2 cellular contexts compared by ENCODE assay signal in genomic region chr1:33081554-33082305, GRCh38.
A peak's percentile ranks its signal among the peaks of the same experiment; 100 is the strongest.
TF ChIP-seq lines count a peak whose summit lies in the region.

No MANE protein-coding gene starts in this region.

TF ChIP-seq in K562, 482 proteins besides CTCF, POLR2A, EP300 and RAD21 (continued from another document and continues in another):
- TF ChIP-seq MIER1 (IDR thresholded peaks at IDR 0.05; ENCODE audit: low read depth), result 0 out of 2 replicates have a peak, but pooled peaks have one; percentile 42
- TF ChIP-seq IRF2 (CRISPR knock-in tag; IDR thresholded peaks at IDR 0.05), result no peak
- 0 out of 2 replicates have a peak, but pooled peaks have one; percentile 2 for TF ChIP-seq ZNF282 (CRISPR knock-in tag; IDR thresholded peaks at IDR 0.05)
- TF ChIP-seq NCOA2 (IDR thresholded peaks at IDR 0.05; ENCODE audit: partially characterized antibody in 2 of 2), result no peak
- no peak for TF ChIP-seq CEBPB (tag; IDR thresholded peaks at IDR 0.05)
- TF ChIP-seq SRSF3 (IDR thresholded peaks at IDR 0.05; ENCODE audit: insufficient read depth, low read length), result no peak
- TF ChIP-seq, protein P1, sequence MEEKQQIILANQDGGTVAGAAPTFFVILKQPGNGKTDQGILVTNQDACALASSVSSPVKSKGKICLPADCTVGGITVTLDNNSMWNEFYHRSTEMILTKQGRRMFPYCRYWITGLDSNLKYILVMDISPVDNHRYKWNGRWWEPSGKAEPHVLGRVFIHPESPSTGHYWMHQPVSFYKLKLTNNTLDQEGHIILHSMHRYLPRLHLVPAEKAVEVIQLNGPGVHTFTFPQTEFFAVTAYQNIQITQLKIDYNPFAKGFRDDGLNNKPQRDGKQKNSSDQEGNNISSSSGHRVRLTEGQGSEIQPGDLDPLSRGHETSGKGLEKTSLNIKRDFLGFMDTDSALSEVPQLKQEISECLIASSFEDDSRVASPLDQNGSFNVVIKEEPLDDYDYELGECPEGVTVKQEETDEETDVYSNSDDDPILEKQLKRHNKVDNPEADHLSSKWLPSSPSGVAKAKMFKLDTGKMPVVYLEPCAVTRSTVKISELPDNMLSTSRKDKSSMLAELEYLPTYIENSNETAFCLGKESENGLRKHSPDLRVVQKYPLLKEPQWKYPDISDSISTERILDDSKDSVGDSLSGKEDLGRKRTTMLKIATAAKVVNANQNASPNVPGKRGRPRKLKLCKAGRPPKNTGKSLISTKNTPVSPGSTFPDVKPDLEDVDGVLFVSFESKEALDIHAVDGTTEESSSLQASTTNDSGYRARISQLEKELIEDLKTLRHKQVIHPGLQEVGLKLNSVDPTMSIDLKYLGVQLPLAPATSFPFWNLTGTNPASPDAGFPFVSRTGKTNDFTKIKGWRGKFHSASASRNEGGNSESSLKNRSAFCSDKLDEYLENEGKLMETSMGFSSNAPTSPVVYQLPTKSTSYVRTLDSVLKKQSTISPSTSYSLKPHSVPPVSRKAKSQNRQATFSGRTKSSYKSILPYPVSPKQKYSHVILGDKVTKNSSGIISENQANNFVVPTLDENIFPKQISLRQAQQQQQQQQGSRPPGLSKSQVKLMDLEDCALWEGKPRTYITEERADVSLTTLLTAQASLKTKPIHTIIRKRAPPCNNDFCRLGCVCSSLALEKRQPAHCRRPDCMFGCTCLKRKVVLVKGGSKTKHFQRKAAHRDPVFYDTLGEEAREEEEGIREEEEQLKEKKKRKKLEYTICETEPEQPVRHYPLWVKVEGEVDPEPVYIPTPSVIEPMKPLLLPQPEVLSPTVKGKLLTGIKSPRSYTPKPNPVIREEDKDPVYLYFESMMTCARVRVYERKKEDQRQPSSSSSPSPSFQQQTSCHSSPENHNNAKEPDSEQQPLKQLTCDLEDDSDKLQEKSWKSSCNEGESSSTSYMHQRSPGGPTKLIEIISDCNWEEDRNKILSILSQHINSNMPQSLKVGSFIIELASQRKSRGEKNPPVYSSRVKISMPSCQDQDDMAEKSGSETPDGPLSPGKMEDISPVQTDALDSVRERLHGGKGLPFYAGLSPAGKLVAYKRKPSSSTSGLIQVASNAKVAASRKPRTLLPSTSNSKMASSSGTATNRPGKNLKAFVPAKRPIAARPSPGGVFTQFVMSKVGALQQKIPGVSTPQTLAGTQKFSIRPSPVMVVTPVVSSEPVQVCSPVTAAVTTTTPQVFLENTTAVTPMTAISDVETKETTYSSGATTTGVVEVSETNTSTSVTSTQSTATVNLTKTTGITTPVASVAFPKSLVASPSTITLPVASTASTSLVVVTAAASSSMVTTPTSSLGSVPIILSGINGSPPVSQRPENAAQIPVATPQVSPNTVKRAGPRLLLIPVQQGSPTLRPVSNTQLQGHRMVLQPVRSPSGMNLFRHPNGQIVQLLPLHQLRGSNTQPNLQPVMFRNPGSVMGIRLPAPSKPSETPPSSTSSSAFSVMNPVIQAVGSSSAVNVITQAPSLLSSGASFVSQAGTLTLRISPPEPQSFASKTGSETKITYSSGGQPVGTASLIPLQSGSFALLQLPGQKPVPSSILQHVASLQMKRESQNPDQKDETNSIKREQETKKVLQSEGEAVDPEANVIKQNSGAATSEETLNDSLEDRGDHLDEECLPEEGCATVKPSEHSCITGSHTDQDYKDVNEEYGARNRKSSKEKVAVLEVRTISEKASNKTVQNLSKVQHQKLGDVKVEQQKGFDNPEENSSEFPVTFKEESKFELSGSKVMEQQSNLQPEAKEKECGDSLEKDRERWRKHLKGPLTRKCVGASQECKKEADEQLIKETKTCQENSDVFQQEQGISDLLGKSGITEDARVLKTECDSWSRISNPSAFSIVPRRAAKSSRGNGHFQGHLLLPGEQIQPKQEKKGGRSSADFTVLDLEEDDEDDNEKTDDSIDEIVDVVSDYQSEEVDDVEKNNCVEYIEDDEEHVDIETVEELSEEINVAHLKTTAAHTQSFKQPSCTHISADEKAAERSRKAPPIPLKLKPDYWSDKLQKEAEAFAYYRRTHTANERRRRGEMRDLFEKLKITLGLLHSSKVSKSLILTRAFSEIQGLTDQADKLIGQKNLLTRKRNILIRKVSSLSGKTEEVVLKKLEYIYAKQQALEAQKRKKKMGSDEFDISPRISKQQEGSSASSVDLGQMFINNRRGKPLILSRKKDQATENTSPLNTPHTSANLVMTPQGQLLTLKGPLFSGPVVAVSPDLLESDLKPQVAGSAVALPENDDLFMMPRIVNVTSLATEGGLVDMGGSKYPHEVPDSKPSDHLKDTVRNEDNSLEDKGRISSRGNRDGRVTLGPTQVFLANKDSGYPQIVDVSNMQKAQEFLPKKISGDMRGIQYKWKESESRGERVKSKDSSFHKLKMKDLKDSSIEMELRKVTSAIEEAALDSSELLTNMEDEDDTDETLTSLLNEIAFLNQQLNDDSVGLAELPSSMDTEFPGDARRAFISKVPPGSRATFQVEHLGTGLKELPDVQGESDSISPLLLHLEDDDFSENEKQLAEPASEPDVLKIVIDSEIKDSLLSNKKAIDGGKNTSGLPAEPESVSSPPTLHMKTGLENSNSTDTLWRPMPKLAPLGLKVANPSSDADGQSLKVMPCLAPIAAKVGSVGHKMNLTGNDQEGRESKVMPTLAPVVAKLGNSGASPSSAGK (IDR thresholded peaks at IDR 0.05), result no peak
- TF ChIP-seq ZNF395 (CRISPR knock-in tag; IDR thresholded peaks at IDR 0.05), result peak; percentile 42; the same call in 1 of the 2 replicates
- TF ChIP-seq RBM14 (IDR thresholded peaks at IDR 0.05; ENCODE audit: borderline replicate concordance, insufficient read depth, low read depth, low read length), result no peak
- TF ChIP-seq FOXM1 (IDR thresholded peaks at IDR 0.05; ENCODE audit: low read depth), result no peak
- TF ChIP-seq FOXM1 (CRISPR knock-in tag; IDR thresholded peaks at IDR 0.05; ENCODE audit: low read depth), result no peak
- no peak; the same call in 1 of the 2 replicates for TF ChIP-seq GTF2A2 (tag; IDR thresholded peaks at IDR 0.05)
- TF ChIP-seq ZNF217 (CRISPR knock-in tag; IDR thresholded peaks at IDR 0.05), result no peak
- TF ChIP-seq ZNF77 (CRISPR knock-in tag; IDR thresholded peaks at IDR 0.05), result no peak

TF ChIP-seq in liver, 16 proteins besides CTCF, POLR2A, EP300 and RAD21 (continued from another document):
- no peak for TF ChIP-seq NR2F2 (IDR thresholded peaks at IDR 0.05)
- TF ChIP-seq, protein P2, sequence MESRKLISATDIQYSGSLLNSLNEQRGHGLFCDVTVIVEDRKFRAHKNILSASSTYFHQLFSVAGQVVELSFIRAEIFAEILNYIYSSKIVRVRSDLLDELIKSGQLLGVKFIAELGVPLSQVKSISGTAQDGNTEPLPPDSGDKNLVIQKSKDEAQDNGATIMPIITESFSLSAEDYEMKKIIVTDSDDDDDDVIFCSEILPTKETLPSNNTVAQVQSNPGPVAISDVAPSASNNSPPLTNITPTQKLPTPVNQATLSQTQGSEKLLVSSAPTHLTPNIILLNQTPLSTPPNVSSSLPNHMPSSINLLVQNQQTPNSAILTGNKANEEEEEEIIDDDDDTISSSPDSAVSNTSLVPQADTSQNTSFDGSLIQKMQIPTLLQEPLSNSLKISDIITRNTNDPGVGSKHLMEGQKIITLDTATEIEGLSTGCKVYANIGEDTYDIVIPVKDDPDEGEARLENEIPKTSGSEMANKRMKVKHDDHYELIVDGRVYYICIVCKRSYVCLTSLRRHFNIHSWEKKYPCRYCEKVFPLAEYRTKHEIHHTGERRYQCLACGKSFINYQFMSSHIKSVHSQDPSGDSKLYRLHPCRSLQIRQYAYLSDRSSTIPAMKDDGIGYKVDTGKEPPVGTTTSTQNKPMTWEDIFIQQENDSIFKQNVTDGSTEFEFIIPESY (IDR thresholded peaks at IDR 0.05), result no peak
